Comparison of ENCODE assay signal across 8 cellular contexts in genomic region chr1:222618001-222618879, GRCh38.
DNase-seq lines count a peak whose midpoint lies in the region; TF ChIP-seq lines count a peak whose summit lies in the region.

A gene with protein sequence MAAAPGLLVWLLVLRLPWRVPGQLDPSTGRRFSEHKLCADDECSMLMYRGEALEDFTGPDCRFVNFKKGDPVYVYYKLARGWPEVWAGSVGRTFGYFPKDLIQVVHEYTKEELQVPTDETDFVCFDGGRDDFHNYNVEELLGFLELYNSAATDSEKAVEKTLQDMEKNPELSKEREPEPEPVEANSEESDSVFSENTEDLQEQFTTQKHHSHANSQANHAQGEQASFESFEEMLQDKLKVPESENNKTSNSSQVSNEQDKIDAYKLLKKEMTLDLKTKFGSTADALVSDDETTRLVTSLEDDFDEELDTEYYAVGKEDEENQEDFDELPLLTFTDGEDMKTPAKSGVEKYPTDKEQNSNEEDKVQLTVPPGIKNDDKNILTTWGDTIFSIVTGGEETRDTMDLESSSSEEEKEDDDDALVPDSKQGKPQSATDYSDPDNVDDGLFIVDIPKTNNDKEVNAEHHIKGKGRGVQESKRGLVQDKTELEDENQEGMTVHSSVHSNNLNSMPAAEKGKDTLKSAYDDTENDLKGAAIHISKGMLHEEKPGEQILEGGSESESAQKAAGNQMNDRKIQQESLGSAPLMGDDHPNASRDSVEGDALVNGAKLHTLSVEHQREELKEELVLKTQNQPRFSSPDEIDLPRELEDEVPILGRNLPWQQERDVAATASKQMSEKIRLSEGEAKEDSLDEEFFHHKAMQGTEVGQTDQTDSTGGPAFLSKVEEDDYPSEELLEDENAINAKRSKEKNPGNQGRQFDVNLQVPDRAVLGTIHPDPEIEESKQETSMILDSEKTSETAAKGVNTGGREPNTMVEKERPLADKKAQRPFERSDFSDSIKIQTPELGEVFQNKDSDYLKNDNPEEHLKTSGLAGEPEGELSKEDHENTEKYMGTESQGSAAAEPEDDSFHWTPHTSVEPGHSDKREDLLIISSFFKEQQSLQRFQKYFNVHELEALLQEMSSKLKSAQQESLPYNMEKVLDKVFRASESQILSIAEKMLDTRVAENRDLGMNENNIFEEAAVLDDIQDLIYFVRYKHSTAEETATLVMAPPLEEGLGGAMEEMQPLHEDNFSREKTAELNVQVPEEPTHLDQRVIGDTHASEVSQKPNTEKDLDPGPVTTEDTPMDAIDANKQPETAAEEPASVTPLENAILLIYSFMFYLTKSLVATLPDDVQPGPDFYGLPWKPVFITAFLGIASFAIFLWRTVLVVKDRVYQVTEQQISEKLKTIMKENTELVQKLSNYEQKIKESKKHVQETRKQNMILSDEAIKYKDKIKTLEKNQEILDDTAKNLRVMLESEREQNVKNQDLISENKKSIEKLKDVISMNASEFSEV (N-terminal part only) (plus strand): TSS chr1:222618097. CDS start chr1:222618111, 14 bp downstream.

- peaks cover 7% of the 10 kb centered on the region for H3K36me3 Mint-ChIP-seq in T-helper 1 cell treated with Interleukin-12 subunit alpha and Interleukin-12 subunit beta and Interleukin-4 antibody, amounts not matched to agents 30 μg/mL and 1 μg/mL, for 36 hours (ENCODE audit: low read depth)

- H3K27me3 Mint-ChIP-seq in T-helper 1 cell treated with Interleukin-12 subunit alpha and Interleukin-12 subunit beta and Interleukin-4 antibody, amounts not matched to agents 30 μg/mL and 1 μg/mL, for 36 hours (ENCODE audit: low read depth) = peaks cover 32% of the 10 kb centered on the region

- peak within 1 kb of the TSS; percentile 83 for H3K4me3 ChIP-seq in GM06990 (replicated peaks; ENCODE audit: low read depth, low read length)

- peak within 1 kb of the TSS; percentile 83 for H3K27ac Mint-ChIP-seq in T-helper 1 cell treated with Interleukin-12 subunit alpha and Interleukin-12 subunit beta and Interleukin-4 antibody, amounts not matched to agents 30 μg/mL and 1 μg/mL, for 36 hours

- H3K36me3 ChIP-seq in GM06990 (ENCODE audit: control insufficient read depth, insufficient read depth, low read length) = peaks cover 2% of the 10 kb centered on the region; the same call in 1 of the 2 replicates

- H3K4me1 Mint-ChIP-seq in T-helper 1 cell treated with Interleukin-12 subunit alpha and Interleukin-12 subunit beta and Interleukin-4 antibody, amounts not matched to agents 30 μg/mL and 1 μg/mL, for 36 hours (ENCODE audit: low read depth) = peaks cover 27% of the 10 kb centered on the region

- TF ChIP-seq CTCF in GM06990 (IDR thresholded peaks at IDR 0.05; ENCODE audit: insufficient read depth, low read length, poor library complexity, severe bottlenecking) = no peak

- no peaks in the 10 kb centered on the region for H3K9me3 Mint-ChIP-seq in T-helper 1 cell treated with Interleukin-12 subunit alpha and Interleukin-12 subunit beta and Interleukin-4 antibody, amounts not matched to agents 30 μg/mL and 1 μg/mL, for 36 hours

- H3K27me3 ChIP-seq in GM06990 (replicated peaks; ENCODE audit: control insufficient read depth, insufficient read depth, low read length) = no peaks in the 10 kb centered on the region

- H3K4me3 Mint-ChIP-seq in T-helper 1 cell treated with Interleukin-12 subunit alpha and Interleukin-12 subunit beta and Interleukin-4 antibody, amounts not matched to agents 30 μg/mL and 1 μg/mL, for 36 hours = peak within 1 kb of the TSS; percentile 86

- DNase-seq in GM06990 (ENCODE audit: extremely low read depth, insufficient read length) (peak; percentile 47), GOT3 (lab: John Stamatoyannopoulos, UW) (peak; percentile 49), LoVo (ENCODE audit: low spot score) (peak; percentile 69), anterior cingulate cortex (lab: John Stamatoyannopoulos, UW) (peak in 51 of 58 donors; percentile 34 to 95 (median 83)), hepatic stellate cell (ENCODE audit: low spot score) (peak; percentile 87), retina (peak; percentile 76), EL (no peak)
